ENCODE assay signal across 1 cellular context in genomic region chr20:31514154-31515071, GRCh38.
TF ChIP-seq lines count a peak whose summit lies in the region.

Gene HM13, plus strand, starts transcription at chr20:31514442. Its CDS starts 110 bp downstream, at chr20:31514552.

TF ChIP-seq in HepG2, 621 proteins besides CTCF, POLR2A, EP300 and RAD21 (continued from another document and continues in another):
- TF ChIP-seq FOXP4 (CRISPR knock-in tag; IDR thresholded peaks at IDR 0.05) = no peak; the same call in none of the 2 replicates
- TF ChIP-seq ZFAT (CRISPR knock-in tag; conservative IDR thresholded peaks at IDR 0.05) = peak; percentile 69; the same call in 1 of the 2 replicates
- TF ChIP-seq TMF1 (CRISPR knock-in tag; IDR thresholded peaks at IDR 0.05; ENCODE audit: low read depth) = peak; percentile 70; the same call in 1 of the 2 replicates
- TF ChIP-seq NR2F6 (IDR thresholded peaks at IDR 0.05) = no peak
- 0 out of 2 replicates have a peak, but pooled peaks have one; percentile 46 for TF ChIP-seq NR2F6 (CRISPR knock-in tag; IDR thresholded peaks at IDR 0.05)
- TF ChIP-seq ZNF431 (CRISPR knock-in tag; IDR thresholded peaks at IDR 0.05; ENCODE audit: borderline replicate concordance, low read depth) = peak; percentile 96
- peak; percentile 89 for TF ChIP-seq KMT2B (CRISPR knock-in tag; IDR thresholded peaks at IDR 0.05)
- TF ChIP-seq RFX1 (IDR thresholded peaks at IDR 0.05) = peak; percentile 92
- peak; percentile 80; the same call in 1 of the 2 replicates for TF ChIP-seq ZBTB4 (CRISPR knock-in tag; IDR thresholded peaks at IDR 0.05; ENCODE audit: borderline replicate concordance)
- TF ChIP-seq SP1 (IDR thresholded peaks at IDR 0.05) = no peak
- TF ChIP-seq SP1 (CRISPR knock-in tag; IDR thresholded peaks at IDR 0.05) = peak; percentile 54; the same call in 1 of the 2 replicates
- peak; percentile 89 for TF ChIP-seq KDM3A (CRISPR knock-in tag; IDR thresholded peaks at IDR 0.05; ENCODE audit: low read depth)
- TF ChIP-seq MYC (CRISPR knock-in tag; IDR thresholded peaks at IDR 0.05; ENCODE audit: borderline replicate concordance) = peak; percentile 97
- no peak for TF ChIP-seq HMG20A (CRISPR knock-in tag; IDR thresholded peaks at IDR 0.05; ENCODE audit: borderline replicate concordance)
- TF ChIP-seq RERE (CRISPR knock-in tag; IDR thresholded peaks at IDR 0.05; ENCODE audit: low read depth) = peak; percentile 16; the same call in 1 of the 2 replicates
- TF ChIP-seq SAP130 (CRISPR knock-in tag; IDR thresholded peaks at IDR 0.05; ENCODE audit: low read depth) = peak; percentile 99
- TF ChIP-seq SP4 (CRISPR knock-in tag; IDR thresholded peaks at IDR 0.05) = peak; percentile 55; the same call in 1 of the 2 replicates
- TF ChIP-seq ZBTB7B (CRISPR knock-in tag; IDR thresholded peaks at IDR 0.05) = peak; percentile 20; the same call in 1 of the 2 replicates
- peak; percentile 5; the same call in 1 of the 2 replicates for TF ChIP-seq ELF4 (CRISPR knock-in tag; IDR thresholded peaks at IDR 0.05; ENCODE audit: borderline replicate concordance)
- TF ChIP-seq ZNF780A (CRISPR knock-in tag; IDR thresholded peaks at IDR 0.05) = no peak
- peak; percentile 97 for TF ChIP-seq CENPT (CRISPR knock-in tag; IDR thresholded peaks at IDR 0.05; ENCODE audit: low read depth)
- peak; percentile 96; the same call in 1 of the 2 replicates for TF ChIP-seq ZNF597 (CRISPR knock-in tag; IDR thresholded peaks at IDR 0.05)
- TF ChIP-seq ZNF251 (CRISPR knock-in tag; IDR thresholded peaks at IDR 0.05) = 0 out of 2 replicates have a peak, but pooled peaks have one; percentile 75
- TF ChIP-seq ZBTB20 (CRISPR knock-in tag; IDR thresholded peaks at IDR 0.05; ENCODE audit: borderline replicate concordance, low read depth) = peak; percentile 82; the same call in 1 of the 2 replicates
- peak; percentile 90 for TF ChIP-seq ARHGAP35 (CRISPR knock-in tag; IDR thresholded peaks at IDR 0.05; ENCODE audit: borderline replicate concordance)
- TF ChIP-seq CCDC6 (CRISPR knock-in tag; IDR thresholded peaks at IDR 0.05) = peak; percentile 99
- TF ChIP-seq CBFB (CRISPR knock-in tag; IDR thresholded peaks at IDR 0.05) = peak; percentile 61; the same call in 1 of the 2 replicates
- peak; percentile 97 for TF ChIP-seq ZNF616 (CRISPR knock-in tag; IDR thresholded peaks at IDR 0.05; ENCODE audit: low read depth)
- peak; percentile 17; the same call in 1 of the 2 replicates for TF ChIP-seq ZSCAN9 (CRISPR knock-in tag; IDR thresholded peaks at IDR 0.05; ENCODE audit: borderline replicate concordance)
- peak; percentile 97 for TF ChIP-seq ISX (CRISPR knock-in tag; conservative IDR thresholded peaks at IDR 0.05)
- peak; percentile 96; the same call in 1 of the 2 replicates for TF ChIP-seq ETS1 (CRISPR knock-in tag; IDR thresholded peaks at IDR 0.05)
- no peak for TF ChIP-seq ZBTB40 (IDR thresholded peaks at IDR 0.05)
- TF ChIP-seq ZBTB40 (CRISPR knock-in tag; IDR thresholded peaks at IDR 0.05) = peak; percentile 90
- TF ChIP-seq ZNF296 (CRISPR knock-in tag; conservative IDR thresholded peaks at IDR 0.05) = no peak
- TF ChIP-seq CHCHD3 (CRISPR knock-in tag; IDR thresholded peaks at IDR 0.05) = peak; percentile 96
- no peak for TF ChIP-seq ZNF652 (CRISPR knock-in tag; IDR thresholded peaks at IDR 0.05; ENCODE audit: borderline replicate concordance, low read depth)
- TF ChIP-seq ZNF329 (CRISPR knock-in tag; IDR thresholded peaks at IDR 0.05; ENCODE audit: low read depth) = peak; percentile 92
- peak; percentile 94 for TF ChIP-seq ZNF274 (CRISPR knock-in tag; IDR thresholded peaks at IDR 0.05)
- peak; percentile 99; the same call in 1 of the 2 replicates for TF ChIP-seq ZNF772 (CRISPR knock-in tag; IDR thresholded peaks at IDR 0.05)
